Comparison of ENCODE assay signal across 9 cellular contexts in genomic region chr5:56080375-56081052, GRCh38.
DNase-seq lines count a peak whose midpoint lies in the region; ATAC-seq and TF ChIP-seq lines count a peak whose summit lies in the region.
"Had no signal": no experiment of that assay in that cellular context is flagged by ENCODE, and none has a peak within 500 bp of the region (broad histone marks: within the 10 kb centered on the region; RNA-seq: fewer than 3 reads in every experiment).

No MANE protein-coding gene starts in this region.

- peaks cover 2% of the 10 kb centered on the region for H3K27me3 Mint-ChIP-seq in HFFc6 (ENCODE audit: insufficient read depth)

- WGBS in psoas muscle, 3 donors: 79 to 80% (median 79%) methylated on average over 2 of the region's 2 CpGs

- H3K4me3 ChIP-seq in left lung (no peak overlapping the region), lower lobe of right lung (no peak overlapping the region), psoas muscle (no peak overlapping the region)

- H3K9me3 ChIP-seq in left lung: no peaks in the 10 kb centered on the region
- no peaks in the 10 kb centered on the region for H3K9me3 ChIP-seq in lower lobe of right lung
- no peaks in the 10 kb centered on the region for H3K9me3 ChIP-seq in psoas muscle

- no peaks in the 10 kb centered on the region for H3K9me3 Mint-ChIP-seq in HFFc6

- DNase-seq in left lung: no peak
- no peak for DNase-seq in lower lobe of right lung
- no peak for DNase-seq in GDM1 (lab: John Stamatoyannopoulos, UW)
- DNase-seq in psoas muscle: no peak
- no peak for DNase-seq in HFFc6
- DNase-seq: NK-92 treated with Interleukin-12 subunit alpha and Interleukin-12 subunit beta, amount 100 ng/mL, for 24 hours had no signal

- no peak overlapping the region for H3K27ac Mint-ChIP-seq in HFFc6

- no peaks in the 10 kb centered on the region for H3K27me3 ChIP-seq in left lung
- no peaks in the 10 kb centered on the region for H3K27me3 ChIP-seq in lower lobe of right lung (ENCODE audit: low read depth)
- no peaks in the 10 kb centered on the region for H3K27me3 ChIP-seq in psoas muscle (ENCODE audit: insufficient read depth in 3 of 3, low read length in 2 of 3)

- intact Hi-C loops in left lung (cut with DNase I): loop anchor here in 1 of 2 donors (10.0 kb wide), 1 partner anchor 86 kb away; the partner anchor contains the start of gene IL6ST
- intact Hi-C loops in lower lobe of right lung (cut with DNase I): no loop called here
- intact Hi-C loops in psoas muscle (cut with DNase I): no loop called here

- no peak overlapping the region for H3K4me3 Mint-ChIP-seq in HFFc6

- H3K4me1 ChIP-seq in left lung (peaks cover 11 to 12% of the 10 kb centered on the region in 2 donors), lower lobe of right lung (peaks cover 39% of the 10 kb centered on the region), psoas muscle (no peaks in the 10 kb centered on the region)

- no peaks in the 10 kb centered on the region for H3K36me3 Mint-ChIP-seq in HFFc6 (ENCODE audit: low read depth)

- H3K27ac ChIP-seq in left lung (no peak overlapping the region), lower lobe of right lung (no peak overlapping the region), psoas muscle (no peak overlapping the region)

- TF ChIP-seq CTCF in left lung (IDR thresholded peaks at IDR 0.05) (no peak), lower lobe of right lung (IDR thresholded peaks at IDR 0.05) (no peak), psoas muscle (IDR thresholded peaks at IDR 0.05) (no peak), HFFc6 (IDR thresholded peaks at IDR 0.05) (no peak)

- H3K36me3 ChIP-seq in left lung: no peaks in the 10 kb centered on the region
- no peaks in the 10 kb centered on the region for H3K36me3 ChIP-seq in lower lobe of right lung
- H3K36me3 ChIP-seq in psoas muscle (ENCODE audit: insufficient read depth in 1 of 2, low read depth in 1 of 2): no peaks in the 10 kb centered on the region

- peaks cover under 1% of the 10 kb centered on the region for H3K4me1 Mint-ChIP-seq in HFFc6 (ENCODE audit: low read depth)

- peak; percentile 75 for ATAC-seq in GM18520 (IDR thresholded peaks at IDR 0.05; ENCODE audit: unreplicated experiment)
- peak; percentile 62 for ATAC-seq in GM21367 (IDR thresholded peaks at IDR 0.05; ENCODE audit: unreplicated experiment)
- peak; percentile 64 for ATAC-seq in HG03342 (IDR thresholded peaks at IDR 0.05; ENCODE audit: unreplicated experiment)
- ATAC-seq in left lung: peak; percentile 7
- no peak for ATAC-seq in lower lobe of right lung
- no peak for ATAC-seq in psoas muscle

Comparison
In these comparisons a context has a peak if more than half of its experiments do, and no peak if none do; other contexts are left out.
1. ATAC-seq: peak in GM18520 (single experiment), GM21367 (single experiment), HG03342 (single experiment) and left lung (single experiment); none in lower lobe of right lung (0 of 2) and psoas muscle (0 of 4).